1 cellular context compared by ENCODE assay signal in the genomic region with DNA sequence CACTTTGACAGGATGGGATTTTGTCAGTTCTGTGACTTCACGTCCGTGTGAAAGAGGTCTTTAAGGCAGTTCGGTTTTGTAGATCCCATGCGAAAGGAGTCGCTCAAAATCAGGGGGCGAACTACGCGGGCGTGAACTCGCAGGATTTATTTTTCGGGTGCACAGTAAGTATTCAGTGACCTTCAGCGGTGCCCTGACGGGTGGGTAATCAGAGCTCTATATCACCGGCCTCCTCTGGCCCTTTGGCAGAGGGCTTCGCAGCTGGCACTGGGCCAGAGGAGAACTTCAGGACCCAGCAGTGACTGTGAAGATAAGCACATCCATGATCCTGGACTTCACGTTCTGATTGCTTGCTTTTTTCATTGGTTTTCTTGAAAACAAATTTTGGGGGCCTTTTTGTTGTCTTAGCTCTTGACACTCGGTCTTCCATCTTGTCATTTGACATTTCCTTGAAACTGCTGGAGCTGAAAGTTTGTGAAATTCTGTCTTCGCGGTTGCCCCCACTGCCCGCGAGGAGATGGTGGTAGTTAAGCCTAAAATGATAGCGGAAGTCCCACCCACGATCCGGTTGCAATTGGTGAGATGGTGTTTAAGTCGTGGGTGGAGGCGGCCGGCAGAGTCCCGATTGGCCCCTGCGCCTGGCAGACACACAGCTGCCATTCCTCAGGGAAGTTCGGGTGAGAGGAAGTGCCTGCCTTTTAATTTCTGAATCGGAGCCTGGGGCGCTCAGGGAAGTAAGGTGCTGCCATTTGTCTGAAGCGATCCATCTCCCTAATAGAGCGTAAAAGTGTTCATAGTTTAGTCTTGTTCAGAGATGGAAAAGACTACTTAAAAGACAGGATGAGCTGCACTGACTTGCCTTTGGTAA.
TF ChIP-seq lines count a peak whose summit lies in the region.

A gene (minus strand): TSS at position 535 of the 868 bp plus-strand sequence. CDS start 872 bp downstream, outside the sequence.

TF ChIP-seq in GM12878, 131 proteins besides CTCF, POLR2A, EP300 and RAD21 (continued from another document):
- TF ChIP-seq, protein P1, sequence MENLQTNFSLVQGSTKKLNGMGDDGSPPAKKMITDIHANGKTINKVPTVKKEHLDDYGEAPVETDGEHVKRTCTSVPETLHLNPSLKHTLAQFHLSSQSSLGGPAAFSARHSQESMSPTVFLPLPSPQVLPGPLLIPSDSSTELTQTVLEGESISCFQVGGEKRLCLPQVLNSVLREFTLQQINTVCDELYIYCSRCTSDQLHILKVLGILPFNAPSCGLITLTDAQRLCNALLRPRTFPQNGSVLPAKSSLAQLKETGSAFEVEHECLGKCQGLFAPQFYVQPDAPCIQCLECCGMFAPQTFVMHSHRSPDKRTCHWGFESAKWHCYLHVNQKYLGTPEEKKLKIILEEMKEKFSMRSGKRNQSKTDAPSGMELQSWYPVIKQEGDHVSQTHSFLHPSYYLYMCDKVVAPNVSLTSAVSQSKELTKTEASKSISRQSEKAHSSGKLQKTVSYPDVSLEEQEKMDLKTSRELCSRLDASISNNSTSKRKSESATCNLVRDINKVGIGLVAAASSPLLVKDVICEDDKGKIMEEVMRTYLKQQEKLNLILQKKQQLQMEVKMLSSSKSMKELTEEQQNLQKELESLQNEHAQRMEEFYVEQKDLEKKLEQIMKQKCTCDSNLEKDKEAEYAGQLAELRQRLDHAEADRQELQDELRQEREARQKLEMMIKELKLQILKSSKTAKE (IDR thresholded peaks at IDR 0.05; ENCODE audit: low read depth, poor library complexity, severe bottlenecking), result peak; percentile 47
- TF ChIP-seq NR2C2 (IDR thresholded peaks at IDR 0.05; ENCODE audit: borderline replicate concordance, control insufficient read depth, insufficient read length, low read depth) (no peak), NR2F1 (conservative IDR thresholded peaks at IDR 0.05) (no peak), NRF1 (conservative IDR thresholded peaks at IDR 0.05; ENCODE audit: low read depth, low read length) (peak; percentile 25; the same call in 1 of the 2 replicates), TAF1 (IDR thresholded peaks at IDR 0.05; ENCODE audit: borderline replicate concordance, low read depth, low read length) (0 out of 2 replicates have a peak, but pooled peaks have one; percentile 56), ASH2L (IDR thresholded peaks at IDR 0.05; ENCODE audit: borderline replicate concordance, low read depth) (no peak), RELA (IDR thresholded peaks at IDR 0.05; ENCODE audit: borderline replicate concordance, partially characterized antibody) (no peak), SMAD5 (IDR thresholded peaks at IDR 0.05; ENCODE audit: low read depth) (no peak), NBN (IDR thresholded peaks at IDR 0.05) (0 out of 2 replicates have a peak, but pooled peaks have one; percentile 46), HDGF (IDR thresholded peaks at IDR 0.05) (peak; percentile 37; the same call in 1 of the 2 replicates), STAT3 (IDR thresholded peaks at IDR 0.05; ENCODE audit: low read depth, low read length) (no peak), RFX5 (IDR thresholded peaks at IDR 0.05; ENCODE audit: low read depth, low read length) (0 out of 2 replicates have a peak, but pooled peaks have one; percentile 11), LARP7 (IDR thresholded peaks at IDR 0.05) (no peak), BHLHE40 (IDR thresholded peaks at IDR 0.05; ENCODE audit: borderline replicate concordance in 1 of 2, low read depth in 2 of 2, low read length in 1 of 2) (no peak), ZNF274 (IDR thresholded peaks at IDR 0.05; ENCODE audit: insufficient read depth, insufficient read length) (no peak), TBL1XR1 (IDR thresholded peaks at IDR 0.05; ENCODE audit: low read depth, low read length) (no peak), TARDBP (IDR thresholded peaks at IDR 0.05; ENCODE audit: borderline replicate concordance) (no peak), JUND (IDR thresholded peaks at IDR 0.05; ENCODE audit: low read depth, low read length) (no peak), SPI1 (IDR thresholded peaks at IDR 0.05; ENCODE audit: borderline replicate concordance, insufficient read depth, low read depth, low read length) (peak; percentile 90), ZNF24 (IDR thresholded peaks at IDR 0.05) (no peak), BRCA1 (IDR thresholded peaks at IDR 0.05; ENCODE audit: low read depth, low read length) (no peak), POLR2AphosphoS5 (IDR thresholded peaks at IDR 0.05; ENCODE audit: low read length) (peak; percentile 58), CBFB (IDR thresholded peaks at IDR 0.05; ENCODE audit: low read depth) (0 out of 2 replicates have a peak, but pooled peaks have one; percentile 55), PML (IDR thresholded peaks at IDR 0.05; ENCODE audit: low read length) (peak; percentile 63; the same call in 1 of the 2 replicates)
- TF ChIP-seq, protein P2, sequence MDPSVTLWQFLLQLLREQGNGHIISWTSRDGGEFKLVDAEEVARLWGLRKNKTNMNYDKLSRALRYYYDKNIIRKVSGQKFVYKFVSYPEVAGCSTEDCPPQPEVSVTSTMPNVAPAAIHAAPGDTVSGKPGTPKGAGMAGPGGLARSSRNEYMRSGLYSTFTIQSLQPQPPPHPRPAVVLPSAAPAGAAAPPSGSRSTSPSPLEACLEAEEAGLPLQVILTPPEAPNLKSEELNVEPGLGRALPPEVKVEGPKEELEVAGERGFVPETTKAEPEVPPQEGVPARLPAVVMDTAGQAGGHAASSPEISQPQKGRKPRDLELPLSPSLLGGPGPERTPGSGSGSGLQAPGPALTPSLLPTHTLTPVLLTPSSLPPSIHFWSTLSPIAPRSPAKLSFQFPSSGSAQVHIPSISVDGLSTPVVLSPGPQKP (IDR thresholded peaks at IDR 0.05; ENCODE audit: low read depth, low read length), result peak; percentile 72
- TF ChIP-seq, protein P3, sequence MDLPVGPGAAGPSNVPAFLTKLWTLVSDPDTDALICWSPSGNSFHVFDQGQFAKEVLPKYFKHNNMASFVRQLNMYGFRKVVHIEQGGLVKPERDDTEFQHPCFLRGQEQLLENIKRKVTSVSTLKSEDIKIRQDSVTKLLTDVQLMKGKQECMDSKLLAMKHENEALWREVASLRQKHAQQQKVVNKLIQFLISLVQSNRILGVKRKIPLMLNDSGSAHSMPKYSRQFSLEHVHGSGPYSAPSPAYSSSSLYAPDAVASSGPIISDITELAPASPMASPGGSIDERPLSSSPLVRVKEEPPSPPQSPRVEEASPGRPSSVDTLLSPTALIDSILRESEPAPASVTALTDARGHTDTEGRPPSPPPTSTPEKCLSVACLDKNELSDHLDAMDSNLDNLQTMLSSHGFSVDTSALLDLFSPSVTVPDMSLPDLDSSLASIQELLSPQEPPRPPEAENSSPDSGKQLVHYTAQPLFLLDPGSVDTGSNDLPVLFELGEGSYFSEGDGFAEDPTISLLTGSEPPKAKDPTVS (IDR thresholded peaks at IDR 0.05; ENCODE audit: low read depth, low read length), result no peak
- TF ChIP-seq, protein P4, sequence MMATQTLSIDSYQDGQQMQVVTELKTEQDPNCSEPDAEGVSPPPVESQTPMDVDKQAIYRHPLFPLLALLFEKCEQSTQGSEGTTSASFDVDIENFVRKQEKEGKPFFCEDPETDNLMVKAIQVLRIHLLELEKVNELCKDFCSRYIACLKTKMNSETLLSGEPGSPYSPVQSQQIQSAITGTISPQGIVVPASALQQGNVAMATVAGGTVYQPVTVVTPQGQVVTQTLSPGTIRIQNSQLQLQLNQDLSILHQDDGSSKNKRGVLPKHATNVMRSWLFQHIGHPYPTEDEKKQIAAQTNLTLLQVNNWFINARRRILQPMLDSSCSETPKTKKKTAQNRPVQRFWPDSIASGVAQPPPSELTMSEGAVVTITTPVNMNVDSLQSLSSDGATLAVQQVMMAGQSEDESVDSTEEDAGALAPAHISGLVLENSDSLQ (IDR thresholded peaks at IDR 0.05), result peak; percentile 98
- TF ChIP-seq, protein P5, sequence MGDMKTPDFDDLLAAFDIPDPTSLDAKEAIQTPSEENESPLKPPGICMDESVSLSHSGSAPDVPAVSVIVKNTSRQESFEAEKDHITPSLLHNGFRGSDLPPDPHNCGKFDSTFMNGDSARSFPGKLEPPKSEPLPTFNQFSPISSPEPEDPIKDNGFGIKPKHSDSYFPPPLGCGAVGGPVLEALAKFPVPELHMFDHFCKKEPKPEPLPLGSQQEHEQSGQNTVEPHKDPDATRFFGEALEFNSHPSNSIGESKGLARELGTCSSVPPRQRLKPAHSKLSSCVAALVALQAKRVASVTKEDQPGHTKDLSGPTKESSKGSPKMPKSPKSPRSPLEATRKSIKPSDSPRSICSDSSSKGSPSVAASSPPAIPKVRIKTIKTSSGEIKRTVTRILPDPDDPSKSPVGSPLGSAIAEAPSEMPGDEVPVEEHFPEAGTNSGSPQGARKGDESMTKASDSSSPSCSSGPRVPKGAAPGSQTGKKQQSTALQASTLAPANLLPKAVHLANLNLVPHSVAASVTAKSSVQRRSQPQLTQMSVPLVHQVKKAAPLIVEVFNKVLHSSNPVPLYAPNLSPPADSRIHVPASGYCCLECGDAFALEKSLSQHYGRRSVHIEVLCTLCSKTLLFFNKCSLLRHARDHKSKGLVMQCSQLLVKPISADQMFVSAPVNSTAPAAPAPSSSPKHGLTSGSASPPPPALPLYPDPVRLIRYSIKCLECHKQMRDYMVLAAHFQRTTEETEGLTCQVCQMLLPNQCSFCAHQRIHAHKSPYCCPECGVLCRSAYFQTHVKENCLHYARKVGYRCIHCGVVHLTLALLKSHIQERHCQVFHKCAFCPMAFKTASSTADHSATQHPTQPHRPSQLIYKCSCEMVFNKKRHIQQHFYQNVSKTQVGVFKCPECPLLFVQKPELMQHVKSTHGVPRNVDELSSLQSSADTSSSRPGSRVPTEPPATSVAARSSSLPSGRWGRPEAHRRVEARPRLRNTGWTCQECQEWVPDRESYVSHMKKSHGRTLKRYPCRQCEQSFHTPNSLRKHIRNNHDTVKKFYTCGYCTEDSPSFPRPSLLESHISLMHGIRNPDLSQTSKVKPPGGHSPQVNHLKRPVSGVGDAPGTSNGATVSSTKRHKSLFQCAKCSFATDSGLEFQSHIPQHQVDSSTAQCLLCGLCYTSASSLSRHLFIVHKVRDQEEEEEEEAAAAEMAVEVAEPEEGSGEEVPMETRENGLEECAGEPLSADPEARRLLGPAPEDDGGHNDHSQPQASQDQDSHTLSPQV (IDR thresholded peaks at IDR 0.05), result no peak
